13 cellular contexts compared by ENCODE assay signal in the genomic region with DNA sequence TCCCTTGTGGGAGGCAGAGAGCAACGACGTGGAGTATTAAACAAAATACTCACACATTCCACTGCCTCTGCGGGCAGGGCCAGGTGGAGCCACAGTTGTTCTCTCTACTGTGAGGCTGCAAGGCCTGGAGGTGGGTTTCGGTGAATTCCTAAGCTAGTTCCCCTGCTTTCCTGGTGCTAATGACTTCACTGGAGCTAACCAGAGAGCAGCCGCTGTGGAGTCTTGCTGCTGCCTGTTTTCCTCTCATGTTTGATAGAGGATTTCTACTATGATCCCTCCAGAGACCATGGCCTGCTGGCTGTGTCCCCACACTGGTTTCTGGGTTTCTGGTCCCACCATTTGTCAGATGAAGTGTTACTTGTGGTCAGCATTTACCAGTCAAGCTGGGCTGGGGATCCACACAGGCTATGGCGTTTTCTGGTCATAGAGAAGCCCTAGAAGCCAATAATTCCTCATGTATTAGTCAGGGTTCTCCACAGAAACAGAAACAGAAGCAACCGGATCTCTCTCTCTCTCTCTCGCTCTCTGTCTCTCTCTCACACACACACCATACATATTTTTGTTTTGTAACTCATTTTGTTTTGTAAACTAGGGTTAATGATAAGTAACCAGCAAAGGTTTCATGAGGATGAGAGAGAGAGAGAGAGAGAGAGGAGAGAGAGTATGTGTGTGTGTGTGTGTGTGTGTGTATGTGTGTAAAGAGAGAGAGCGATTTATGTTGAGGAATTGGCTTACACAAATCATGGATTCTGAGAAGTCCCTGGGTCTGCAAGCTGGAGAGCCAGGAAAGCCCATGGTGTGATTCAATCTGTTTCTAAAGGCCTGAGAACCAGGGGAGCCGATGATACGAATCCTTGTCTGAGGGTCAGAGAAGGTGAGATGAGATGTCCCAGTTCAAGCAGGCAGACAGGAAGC.
DNase-seq lines count a peak whose midpoint lies in the region; ATAC-seq, FAIRE-seq and TF ChIP-seq lines count a peak whose summit lies in the region.
"Had no signal": no experiment of that assay in that cellular context is flagged by ENCODE, and none has a peak within 500 bp of the region (broad histone marks: within the 10 kb centered on the region; RNA-seq: fewer than 3 reads in every experiment).

No MANE protein-coding gene starts in this region.

- in situ Hi-C loops in HepG2 (cut with HindIII; ENCODE audit: extremely low pct_ligation_motif_present, low pct_unique_long_range_greater_than_20kb): no loop called here

- H2AK5ac ChIP-seq in H9 (ENCODE audit: insufficient read length, low read length): no peak overlapping the region

- peaks cover 0 to 3% of the 10 kb centered on the region in 2 experiments; a peak in 3 of 5 replicates for H3K9me3 Mint-ChIP-seq in H9
- peaks cover 3 to 17% (median 13%) of the 10 kb centered on the region in 5 experiments for H3K9me3 Mint-ChIP-seq in brain

- ATAC-seq in HG03354 (IDR thresholded peaks at IDR 0.05; ENCODE audit: poor library complexity, severe bottlenecking, unreplicated experiment) (no peak), HepG2 (no peak), GM18517 (IDR thresholded peaks at IDR 0.05; ENCODE audit: unreplicated experiment) (no peak)
- ATAC-seq: body of pancreas, K562, T-cell had no signal

- H2BK5ac ChIP-seq in H9 (ENCODE audit: insufficient read length, low read length): no peak overlapping the region

- TF ChIP-seq POLR2A in HepG2 (IDR thresholded peaks at IDR 0.05; ENCODE audit: insufficient read depth in 1 of 2, low read depth in 2 of 2, low read length in 2 of 2): no peak

- H3K27ac ChIP-seq in H9 (ENCODE audit: insufficient read length, low read depth, low read length) (no peak overlapping the region), HepG2 (ENCODE audit: extremely low read length, insufficient read depth, low read length) (no peak overlapping the region)
- H3K27ac ChIP-seq: body of pancreas had no signal

- H3K36me3 Mint-ChIP-seq in H9 (ENCODE audit: insufficient read depth in 1 of 3, low read depth in 3 of 3) (no peaks in the 10 kb centered on the region), brain (no peaks in the 10 kb centered on the region)
- H3K36me3 Mint-ChIP-seq: T-cell had no signal

- CTCF ChIA-PET in HepG2 (lab: Yijun Ruan, JAX; ENCODE audit: low intra/inter-chr PET ratio, low total read pairs): no interaction called here

- no TSS peak for BruUV-seq in HepG2 (replicated peaks; lab: Mats Ljungman, UMichigan)

- no peaks in the 10 kb centered on the region for H3K27me3 Mint-ChIP-seq in H9 (ENCODE audit: low read depth)
- H3K27me3 Mint-ChIP-seq in brain: no peaks in the 10 kb centered on the region

- H4K8ac ChIP-seq in H9 (replicated peaks; ENCODE audit: insufficient read length, low read depth, low read length): no peak overlapping the region

- H3T11ph ChIP-seq in H9 (ENCODE audit: low read length): no peak overlapping the region

- no peak for TF ChIP-seq RAD21 in HepG2 (CRISPR knock-in tag; IDR thresholded peaks at IDR 0.05)

- TF ChIP-seq CTCF in H9 (conservative IDR thresholded peaks at IDR 0.05) (no peak), brain (conservative IDR thresholded peaks at IDR 0.05) (no peak), kidney epithelial cell (IDR thresholded peaks at IDR 0.05; ENCODE audit: insufficient read depth, low read length, poor library complexity, severe bottlenecking) (no peak), HepG2 (CRISPR knock-in tag; IDR thresholded peaks at IDR 0.05) (no peak)

- H3K4me3 Mint-ChIP-seq in H9 (no peak overlapping the region), brain (no peak overlapping the region)
- H3K4me3 Mint-ChIP-seq: T-cell had no signal

- H2BK20ac ChIP-seq in H9 (ENCODE audit: low read depth, low read length, poor library complexity, severe bottlenecking): no peak overlapping the region

- no peak overlapping the region for H3K14ac ChIP-seq in H9 (ENCODE audit: insufficient read depth, low read length)

- DNase-seq in H9: no peak
- DNase-seq in kidney epithelial cell (ENCODE audit: low read depth): peak; percentile 58
- peak; percentile 78 for DNase-seq in stromal cell of bone marrow (ENCODE audit: low read depth)
- DNase-seq in HepG2 (ENCODE audit: low spot score): no peak
- no peak for DNase-seq in NCI-H345 (lab: John Stamatoyannopoulos, UW)
- DNase-seq: body of pancreas, NCI-H526 treated with DMSO at 0.1 percent for 48 hours, posterior cingulate gyrus, T-cell had no signal

- H4K20me1 ChIP-seq in H9 (ENCODE audit: control insufficient read depth, insufficient read depth, insufficient read length) (no peaks in the 10 kb centered on the region), HepG2 (ENCODE audit: insufficient read depth, low read length) (no peaks in the 10 kb centered on the region)

- no CpG with 5 or more reads among the region's 11 CpGs for WGBS in H9 (ENCODE audit: extremely low coverage, insufficient read length, low lambda C conversion rate)
- WGBS in HepG2 (ENCODE audit: low lambda C conversion rate): 40% methylated on average over 11 of the region's 11 CpGs

- H3K27ac Mint-ChIP-seq in H9 (peak overlapping the region in 2 of 3 experiments; percentile 34 to 47; a peak in 2 of 7 replicates), brain (peak overlapping the region in 3 of 5 experiments; percentile 0 to 5 (median 1))
- H3K27ac Mint-ChIP-seq: T-cell had no signal

- H2BK15ac ChIP-seq in H9 (ENCODE audit: low read depth, low read length): no peak overlapping the region

- H3K4me1 Mint-ChIP-seq in H9 (peaks cover 17 to 21% of the 10 kb centered on the region in 2 experiments), brain (peaks cover 25% of the 10 kb centered on the region)
- H3K4me1 Mint-ChIP-seq: T-cell had no signal

- H4K91ac ChIP-seq in H9 (ENCODE audit: insufficient read length, low read depth, low read length): no peak overlapping the region

- H3K4me1 ChIP-seq in H9 (ENCODE audit: insufficient read depth, low read length) (peaks cover 4% of the 10 kb centered on the region; the same call in 1 of the 2 replicates), HepG2 (ENCODE audit: insufficient read depth, low read length) (no peaks in the 10 kb centered on the region)

- H3K9ac ChIP-seq in H9 (ENCODE audit: extremely low read depth, insufficient read length, low read length) (no peak overlapping the region), HepG2 (ENCODE audit: insufficient read depth, low read depth, low read length) (no peak overlapping the region)

- H2BK12ac ChIP-seq in H9 (ENCODE audit: insufficient read length, low read depth, low read length): no peak overlapping the region

- no peak for TF ChIP-seq EP300 in HepG2 (IDR thresholded peaks at IDR 0.05; ENCODE audit: low read depth in 2 of 2, low read length in 2 of 2)
- TF ChIP-seq EP300 in HepG2 (CRISPR knock-in tag; IDR thresholded peaks at IDR 0.05; ENCODE audit: borderline replicate concordance): no peak

- no peak overlapping the region for H3K4ac ChIP-seq in H9 (ENCODE audit: low read depth, low read length)

- H3K18ac ChIP-seq in H9 (ENCODE audit: insufficient read length, low read depth, low read length): no peak overlapping the region

- H3K56ac ChIP-seq in H9 (ENCODE audit: insufficient read length, low read depth, low read length): no peak overlapping the region

- H3K36me3 ChIP-seq in kidney epithelial cell (ENCODE audit: control insufficient read depth, insufficient read depth, low read length) (no peaks in the 10 kb centered on the region), HepG2 (replicated peaks in 1 of 2; ENCODE audit: control insufficient read depth in 1 of 2, insufficient read depth in 2 of 2, low read length in 2 of 2) (no peaks in the 10 kb centered on the region)

- no peaks in the 10 kb centered on the region for H3K23me2 ChIP-seq in H9 (ENCODE audit: insufficient read length, low read depth, low read length, poor library complexity, severe bottlenecking)

- H3K9me3 ChIP-seq in H9 (ENCODE audit: control insufficient read depth, low read depth, low read length) (no peaks in the 10 kb centered on the region), HepG2 (ENCODE audit: low read length) (no peaks in the 10 kb centered on the region)
- H3K9me3 ChIP-seq: body of pancreas had no signal

- no peak overlapping the region for H4K5ac ChIP-seq in H9 (ENCODE audit: insufficient read length, low read depth, low read length)

- no peaks in the 10 kb centered on the region for H3K79me1 ChIP-seq in H9 (ENCODE audit: insufficient read depth, low read depth, low read length, poor library complexity, severe bottlenecking)

- H3K4me3 ChIP-seq in kidney epithelial cell (ENCODE audit: low read depth, low read length) (no peak overlapping the region), HepG2 (replicated peaks in 1 of 3; ENCODE audit: insufficient read depth in 1 of 3, low read depth in 2 of 3, low read length in 3 of 3) (no peak overlapping the region)
- H3K4me3 ChIP-seq: body of pancreas, K562 had no signal

- H3K4me2 ChIP-seq in H9 (ENCODE audit: insufficient read depth, insufficient read length, low read length) (no peak overlapping the region), HepG2 (ENCODE audit: low read depth, low read length) (no peak overlapping the region)

- intact Hi-C loops in HepG2 (cut with micrococcal nuclease; ENCODE audit: unreplicated experiment): no loop called here

- no peak overlapping the region for H2BK120ac ChIP-seq in H9 (ENCODE audit: low read depth, low read length, poor library complexity, severe bottlenecking)

- POLR2A ChIA-PET in HepG2 (lab: Yijun Ruan, JAX): no interaction called here

- H2AFZ ChIP-seq in H9 (ENCODE audit: low read length) (no peak overlapping the region), HepG2 (ENCODE audit: low read length) (no peak overlapping the region)

- no peak for FAIRE-seq in HepG2 (lab: Jason Lieb, UNC)
- FAIRE-seq: K562 had no signal

- no peaks in the 10 kb centered on the region for H3K79me2 ChIP-seq in H9 (ENCODE audit: insufficient read depth, low read length)
- H3K79me2 ChIP-seq in HepG2 (ENCODE audit: insufficient read depth, low read length): no peaks in the 10 kb centered on the region

- no peak overlapping the region for H3K23ac ChIP-seq in H9 (ENCODE audit: insufficient read length, low read depth, low read length)

- no peaks in the 10 kb centered on the region for H3K27me3 ChIP-seq in H9 (ENCODE audit: insufficient read depth, low read length)
- no peaks in the 10 kb centered on the region for H3K27me3 ChIP-seq in kidney epithelial cell (ENCODE audit: control insufficient read depth, insufficient read depth, low read length)
- H3K27me3 ChIP-seq in HepG2 (ENCODE audit: control insufficient read depth in 1 of 2, insufficient read depth in 2 of 2, low read length in 2 of 2): no peaks in the 10 kb centered on the region
- H3K27me3 ChIP-seq: body of pancreas had no signal

TF ChIP-seq in HepG2, 621 proteins besides CTCF, POLR2A, EP300 and RAD21 (continues in another document):
- TF ChIP-seq YEATS4 (CRISPR knock-in tag; IDR thresholded peaks at IDR 0.05; ENCODE audit: borderline replicate concordance) (no peak), DNMT3B (CRISPR knock-in tag; conservative IDR thresholded peaks at IDR 0.05) (no peak), ZNF883 (CRISPR knock-in tag; IDR thresholded peaks at IDR 0.05; ENCODE audit: not compliant biosample characterization) (no peak)

Comparison
In these comparisons a context has a peak if more than half of its experiments do, and no peak if none do; other contexts are left out.
1. DNase-seq: peak in kidney epithelial cell (single experiment) and stromal cell of bone marrow (single experiment); none in H9 (single experiment), HepG2 (single experiment) and NCI-H345 (single experiment).